Comparison of ENCODE assay signal across 8 cellular contexts in the genomic region with DNA sequence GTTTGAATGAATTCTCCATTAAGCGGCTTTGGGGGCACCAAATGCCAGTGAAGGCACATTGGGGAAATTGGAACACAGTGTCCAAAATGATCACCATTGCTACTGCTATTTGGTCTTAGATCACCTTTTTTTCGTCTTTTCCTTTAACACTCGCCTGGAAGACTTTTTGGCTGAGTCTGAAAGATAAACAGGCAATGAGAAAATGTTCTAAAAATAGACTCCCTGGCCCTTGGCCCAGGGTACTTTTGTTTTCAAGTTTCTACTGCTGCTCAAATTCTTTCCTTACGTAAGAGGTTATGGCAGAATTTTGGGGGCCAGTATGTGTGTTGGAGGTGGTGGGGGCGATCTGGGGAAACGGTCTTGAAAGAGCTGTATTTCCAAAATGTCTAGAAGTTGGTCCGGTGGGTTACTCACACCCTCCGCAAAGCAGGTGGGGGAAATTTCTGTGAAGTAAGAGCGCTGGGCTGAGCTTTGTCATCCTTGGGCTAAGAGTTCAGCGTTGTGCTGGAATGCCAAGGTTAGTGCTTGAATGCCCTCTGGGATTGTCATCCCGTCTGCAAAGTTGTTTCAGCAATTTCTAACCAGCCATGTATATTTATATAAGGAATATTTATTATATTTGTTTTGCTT. TPM values are rescaled to one million over a fixed set of nuclear protein-coding genes. Genes with fewer than 3 reads are reported as not detected.
DNase-seq lines count a peak whose midpoint lies in the region; ATAC-seq and TF ChIP-seq lines count a peak whose summit lies in the region.

No MANE protein-coding gene starts in this region.

- in situ Hi-C loops in astrocyte of the spinal cord (cut with HindIII; ENCODE audit: low sequenced_read_pairs), result no loop called here

- peaks cover 0 to 8% of the 10 kb centered on the region in 2 donors for H3K36me3 Mint-ChIP-seq in stimulated activated naive B cell treated with anti-CD40 and anti-IgM and Interleukin-4, amounts not matched to agents 10 μg/mL and 1 μg/mL and 100 μg/mL, for 72 hours

- H3K4me3 ChIP-seq in astrocyte of the spinal cord (ENCODE audit: low read depth, low read length), result peak overlapping the region; percentile 66

- H3K27me3 Mint-ChIP-seq in stimulated activated naive B cell treated with anti-CD40 and anti-IgM and Interleukin-4, amounts not matched to agents 10 μg/mL and 1 μg/mL and 100 μg/mL, for 72 hours, result no peaks in the 10 kb centered on the region

- DNase-seq in A172 (ENCODE audit: low spot score), result peak; percentile 71
- peak; percentile 62 for DNase-seq in HT1080 (ENCODE audit: low read depth)
- peak; percentile 88 for DNase-seq in astrocyte of the spinal cord (ENCODE audit: low read depth, low spot score)
- peak; percentile 51 for DNase-seq in islet precursor cell
- no peak for DNase-seq in stimulated activated naive B cell treated with anti-CD40 and anti-IgM and Interleukin-4, amounts not matched to agents 10 μg/mL and 1 μg/mL and 100 μg/mL, for 72 hours
- DNase-seq in cortex of kidney (lab: John Stamatoyannopoulos, UW), result no peak

- peak overlapping the region; percentile 92 to 97 for H3K4me3 Mint-ChIP-seq in stimulated activated naive B cell treated with anti-CD40 and anti-IgM and Interleukin-4, amounts not matched to agents 10 μg/mL and 1 μg/mL and 100 μg/mL, for 72 hours

- no peaks in the 10 kb centered on the region for H3K9me3 Mint-ChIP-seq in stimulated activated naive B cell treated with anti-CD40 and anti-IgM and Interleukin-4, amounts not matched to agents 10 μg/mL and 1 μg/mL and 100 μg/mL, for 72 hours

- ATAC-seq in stimulated activated naive B cell treated with anti-CD40 and anti-IgM and Interleukin-4, amounts not matched to agents 10 μg/mL and 1 μg/mL and 100 μg/mL, for 72 hours (replicated peaks), result no peak
- ATAC-seq in HG03378 (IDR thresholded peaks at IDR 0.05; ENCODE audit: unreplicated experiment) (no peak), HG03520 (IDR thresholded peaks at IDR 0.05; ENCODE audit: unreplicated experiment) (no peak)

- peaks cover 32 to 39% of the 10 kb centered on the region in 2 donors for H3K4me1 Mint-ChIP-seq in stimulated activated naive B cell treated with anti-CD40 and anti-IgM and Interleukin-4, amounts not matched to agents 10 μg/mL and 1 μg/mL and 100 μg/mL, for 72 hours

- H3K27ac Mint-ChIP-seq in stimulated activated naive B cell treated with anti-CD40 and anti-IgM and Interleukin-4, amounts not matched to agents 10 μg/mL and 1 μg/mL and 100 μg/mL, for 72 hours, result peak overlapping the region; percentile 100

- TF ChIP-seq CTCF in astrocyte of the spinal cord (IDR thresholded peaks at IDR 0.05; ENCODE audit: low read depth, low read length), result no peak

RNA-seq across cellular contexts. Expression of a gene that starts 1.3 kb away (rescaled TPM):
- total RNA-seq in A172 (2014; rRNA removed; shearing (Covaris generic)), result 4.8 and 6.2 TPM in 2 replicates
- 14.0 and 20.0 TPM in 2 replicates for total RNA-seq in HT1080 (2014; rRNA removed; shearing (Covaris generic))
- 64.3 and 65.9 TPM in 2 replicates for polyA plus RNA-seq in HT1080 (2015; cell fraction: cytosol; rRNA removed)
- 96.2 and 99.9 TPM in 2 replicates for polyA plus RNA-seq in HT1080 (2015; cell fraction: nucleus; rRNA removed)

RNA-seq across cellular contexts. Expression of a gene that starts 14.0 kb away (rescaled TPM):
- total RNA-seq in A172 (2014; rRNA removed; shearing (Covaris generic)), result 0.74 and 0.83 TPM in 2 replicates
- total RNA-seq in HT1080 (2014; rRNA removed; shearing (Covaris generic)), result 0.58 and 1.8 TPM in 2 replicates
- polyA plus RNA-seq in HT1080 (2015; cell fraction: cytosol; rRNA removed), result 1.9 and 2.7 TPM in 2 replicates
- 2.3 and 3.9 TPM in 2 replicates for polyA plus RNA-seq in HT1080 (2015; cell fraction: nucleus; rRNA removed)

Comparison
In these comparisons a context has a peak if more than half of its experiments do, and no peak if none do; other contexts are left out.
1. DNase-seq: peak in A172 (single experiment), HT1080 (single experiment), astrocyte of the spinal cord (single experiment) and islet precursor cell (single experiment); none in stimulated activated naive B cell treated with anti-CD40 and anti-IgM and Interleukin-4, amounts not matched to agents 10 μg/mL and 1 μg/mL and 100 μg/mL, for 72 hours (single experiment) and cortex of kidney (single experiment).